1 cellular context compared by ENCODE assay signal in the genomic region with DNA sequence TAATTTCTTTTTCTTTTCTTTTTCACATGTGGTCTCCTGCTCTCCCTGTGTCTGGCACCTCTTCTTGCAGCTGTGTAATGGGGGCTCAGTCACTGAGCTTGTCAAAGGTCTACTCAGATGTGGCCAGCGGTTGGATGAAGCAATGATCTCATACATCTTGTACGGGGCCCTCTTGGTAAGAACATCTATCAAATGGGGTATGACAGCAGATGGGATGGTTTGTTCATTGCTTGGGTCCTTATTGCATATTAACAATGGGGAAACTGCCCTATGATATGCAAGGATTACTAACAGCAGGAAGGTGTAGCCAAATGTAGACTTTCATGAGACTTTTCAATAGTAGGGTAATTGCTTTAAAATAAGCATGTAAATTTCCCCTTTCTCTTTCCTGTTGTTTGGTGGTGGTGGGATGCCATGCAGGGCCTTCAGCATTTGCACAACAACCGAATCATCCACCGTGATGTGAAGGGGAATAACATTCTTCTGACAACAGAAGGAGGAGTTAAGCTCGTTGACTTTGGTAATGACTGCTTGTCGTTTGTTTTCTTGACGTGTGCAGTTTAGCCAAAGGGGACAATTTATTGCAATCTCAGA.
TF ChIP-seq lines count a peak whose summit lies in the region.

No MANE protein-coding gene starts in this region.

TF ChIP-seq in IMR-90, 13 proteins besides CTCF, POLR2A, EP300 and RAD21:
- TF ChIP-seq, protein P1, sequence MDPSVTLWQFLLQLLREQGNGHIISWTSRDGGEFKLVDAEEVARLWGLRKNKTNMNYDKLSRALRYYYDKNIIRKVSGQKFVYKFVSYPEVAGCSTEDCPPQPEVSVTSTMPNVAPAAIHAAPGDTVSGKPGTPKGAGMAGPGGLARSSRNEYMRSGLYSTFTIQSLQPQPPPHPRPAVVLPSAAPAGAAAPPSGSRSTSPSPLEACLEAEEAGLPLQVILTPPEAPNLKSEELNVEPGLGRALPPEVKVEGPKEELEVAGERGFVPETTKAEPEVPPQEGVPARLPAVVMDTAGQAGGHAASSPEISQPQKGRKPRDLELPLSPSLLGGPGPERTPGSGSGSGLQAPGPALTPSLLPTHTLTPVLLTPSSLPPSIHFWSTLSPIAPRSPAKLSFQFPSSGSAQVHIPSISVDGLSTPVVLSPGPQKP (IDR thresholded peaks at IDR 0.05; ENCODE audit: borderline replicate concordance, low read depth, low read length): no peak
- TF ChIP-seq MAFK (IDR thresholded peaks at IDR 0.05; ENCODE audit: low read depth, low read length) (no peak), BHLHE40 (IDR thresholded peaks at IDR 0.05; ENCODE audit: low read depth, low read length) (no peak), NFE2L2 (IDR thresholded peaks at IDR 0.05; ENCODE audit: low read depth, low read length) (no peak), RFX5 (IDR thresholded peaks at IDR 0.05; ENCODE audit: low read depth, low read length) (no peak), SMC3 (IDR thresholded peaks at IDR 0.05; ENCODE audit: low read depth, low read length) (no peak), CEBPB (IDR thresholded peaks at IDR 0.05; ENCODE audit: low read depth, low read length) (no peak), MAZ (IDR thresholded peaks at IDR 0.05; ENCODE audit: borderline replicate concordance, low read depth, low read length) (no peak), FOS (IDR thresholded peaks at IDR 0.05; ENCODE audit: low read depth, low read length) (no peak), CHD1 (IDR thresholded peaks at IDR 0.05; ENCODE audit: low read depth, low read length) (no peak), RCOR1 (IDR thresholded peaks at IDR 0.05; ENCODE audit: insufficient replicate concordance, low read length) (no peak), USF2 (IDR thresholded peaks at IDR 0.05; ENCODE audit: low read depth, low read length) (no peak), MXI1 (IDR thresholded peaks at IDR 0.05; ENCODE audit: borderline replicate concordance, low read depth, low read length) (no peak)
TF ChIP-seq in IMR-90: peak in this region for 0.
